11 cellular contexts compared by ENCODE assay signal in the genomic region with DNA sequence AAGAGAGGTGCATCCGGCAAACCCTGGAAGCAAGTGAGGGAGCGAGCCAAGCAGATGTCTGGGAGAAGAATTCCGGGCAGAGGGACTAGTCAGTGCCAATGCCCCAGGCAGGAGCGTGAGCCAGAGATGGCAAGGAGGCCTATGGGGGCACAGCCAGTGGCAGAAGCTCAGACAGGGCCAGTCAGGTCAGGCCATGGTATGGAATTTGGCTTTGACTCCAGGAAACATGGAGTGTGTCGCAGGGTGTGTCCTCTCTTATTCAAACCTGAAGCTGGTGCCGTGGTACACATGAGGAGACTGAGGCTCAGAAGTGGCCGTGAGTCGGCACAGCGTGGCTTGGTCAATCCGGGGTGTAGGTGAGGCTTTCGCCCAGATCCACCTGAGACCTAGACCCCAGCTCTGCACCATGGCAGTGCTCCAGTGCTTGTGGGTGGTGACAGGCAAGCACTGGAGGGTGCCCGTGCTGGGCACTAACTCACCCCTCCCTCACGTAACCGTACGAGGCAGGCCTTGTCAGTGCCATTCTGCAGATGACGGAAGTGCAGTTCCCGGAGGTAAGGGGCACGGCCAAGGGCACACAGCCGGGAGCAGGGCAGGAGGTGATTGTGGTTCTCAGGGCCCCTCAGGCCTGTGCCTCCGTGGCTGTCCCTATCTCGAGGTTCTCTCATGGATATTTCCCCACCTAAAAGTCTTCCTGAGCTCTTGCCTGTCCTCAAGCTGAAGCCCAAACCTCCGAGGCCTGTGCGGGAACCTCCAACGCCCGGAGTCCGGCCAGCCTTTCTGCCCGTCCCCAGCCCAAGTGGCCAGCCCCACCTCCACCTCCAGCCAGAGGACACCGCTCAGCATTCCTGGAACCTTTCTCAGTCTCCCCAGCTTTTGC.
A peak's percentile ranks its signal among the peaks of the same experiment; 100 is the strongest.
DNase-seq lines count a peak whose midpoint lies in the region; ATAC-seq and TF ChIP-seq lines count a peak whose summit lies in the region.
"Had no signal": no experiment of that assay in that cellular context is flagged by ENCODE, and none has a peak within 500 bp of the region (broad histone marks: within the 10 kb centered on the region; RNA-seq: fewer than 3 reads in every experiment).

No MANE protein-coding gene starts in this region.

- TF ChIP-seq CTCF in HEK293 (tag by site-specific recombination; IDR thresholded peaks at IDR 0.05): no peak
- peak; percentile 35 for TF ChIP-seq CTCF in neutrophil (IDR thresholded peaks at IDR 0.05)

- no peak for DNase-seq in SKM-1 (lab: John Stamatoyannopoulos, UW; ENCODE audit: unreplicated experiment)
- DNase-seq in kidney glomerular epithelial cell (lab: John Stamatoyannopoulos, UW): no peak
- DNase-seq: activated CD4-positive, alpha-beta T cell treated with anti-CD3 and anti-CD28 coated beads, Interleukin-2, amount 50 U/mL, for 1 hour; cerebellar nuclear complex; islet precursor cell; NCI-H2081 treated with DMSO at 0.1 percent for 48 hours; SW 1271 had no signal

- CTCF ChIA-PET in HEK293 (lab: Yijun Ruan, JAX): interaction anchor here (1.0 to 5.6 kb wide), 3 partner anchors 10 to 23 kb away, joined by 4 to 37 read pairs (median 7); no protein-coding TSS in a partner anchor

- H3K27ac ChIP-seq in HEK293 (ENCODE audit: extremely low read depth, low read depth, low read length): no peak overlapping the region
- peak overlapping the region; percentile 3 for H3K27ac ChIP-seq in cingulate gyrus (ENCODE audit: low read depth, low read length)
- H3K27ac ChIP-seq in neutrophil: peak overlapping the region; percentile 99

- no peaks in the 10 kb centered on the region for H3K36me3 ChIP-seq in HEK293 (ENCODE audit: control insufficient read depth in 2 of 2, insufficient read depth in 1 of 2, low read length in 2 of 2)
- no peaks in the 10 kb centered on the region for H3K36me3 ChIP-seq in neutrophil

- H3K4me3 ChIP-seq in HEK293 (ENCODE audit: low read depth, low read length): no peak overlapping the region
- peak overlapping the region; percentile 78 to 92 for H3K4me3 ChIP-seq in neutrophil (ENCODE audit: low read depth in 1 of 2, low read length in 1 of 2)

- H3K4me1 ChIP-seq in HEK293 (ENCODE audit: control insufficient read depth, insufficient read depth, low read length) (no peaks in the 10 kb centered on the region), neutrophil (ENCODE audit: control insufficient read depth in 1 of 2, insufficient read depth in 1 of 2, low read depth in 1 of 2, low read length in 1 of 2) (peaks cover 83 to 91% of the 10 kb centered on the region in 2 experiments)

- H3K9me3 ChIP-seq in HEK293 (ENCODE audit: control insufficient read depth, insufficient read depth, low read depth, low read length) (no peaks in the 10 kb centered on the region), neutrophil (no peaks in the 10 kb centered on the region)

- no peaks in the 10 kb centered on the region for H3K27me3 ChIP-seq in neutrophil

- ATAC-seq in HG03097 (IDR thresholded peaks at IDR 0.05; ENCODE audit: low FRiP score, unreplicated experiment): no peak

- POLR2A ChIA-PET in HEK293 (lab: Yijun Ruan, JAX): no interaction called here

TF ChIP-seq in HEK293, 187 proteins besides CTCF, POLR2A, EP300 and RAD21:
- TF ChIP-seq ZBTB21 (tag by site-specific recombination; IDR thresholded peaks at IDR 0.05): no peak
- peak; percentile 89 for TF ChIP-seq ZNF239 (tag by site-specific recombination; IDR thresholded peaks at IDR 0.05)
